In the genomic region with DNA sequence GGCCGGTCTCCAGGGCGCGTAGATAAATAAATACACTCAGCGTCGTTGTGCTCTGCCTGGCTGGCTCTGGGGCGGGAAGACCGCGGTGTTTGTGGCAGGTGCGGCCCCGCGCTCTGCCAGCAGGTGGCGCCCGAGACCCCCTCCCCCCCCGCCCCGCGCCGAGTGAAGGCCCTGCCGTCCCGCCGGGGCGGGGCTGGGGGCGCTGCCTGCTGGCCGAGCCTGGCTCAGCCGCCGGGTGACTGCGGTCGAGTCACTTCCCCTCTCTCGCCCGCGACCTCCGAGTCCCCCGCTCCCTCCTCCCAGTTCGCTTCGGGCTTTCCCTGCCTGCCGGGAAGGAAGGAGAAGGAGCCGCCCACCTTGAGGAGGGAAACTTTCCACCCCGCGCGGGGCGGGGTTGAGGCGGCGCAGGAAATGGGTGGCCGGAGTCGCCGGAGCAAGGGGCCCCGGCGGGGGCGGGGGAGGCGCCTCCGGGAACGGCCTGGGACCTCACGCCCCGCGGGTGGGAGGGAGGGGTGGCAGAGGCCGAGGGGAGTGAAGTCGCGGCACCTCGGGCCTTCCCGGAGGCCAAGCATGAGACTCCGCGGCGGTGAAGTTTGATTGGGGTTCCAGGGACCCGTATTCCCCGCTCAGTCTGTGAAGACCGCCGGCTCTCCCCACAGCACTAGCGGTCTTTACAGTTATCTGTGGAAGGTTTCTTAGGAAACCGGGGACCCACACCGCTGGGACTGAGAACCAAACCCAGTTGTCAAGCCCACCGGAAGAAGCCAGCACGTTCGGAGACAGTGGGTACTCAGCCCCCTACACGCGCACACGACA, we compare ENCODE assay signal across 8 cellular contexts. TPM values are rescaled to one million over a fixed set of nuclear protein-coding genes. Genes with fewer than 3 reads are reported as not detected.
DNase-seq lines count a peak whose midpoint lies in the region; ATAC-seq, FAIRE-seq and TF ChIP-seq lines count a peak whose summit lies in the region.

No MANE protein-coding gene starts in this region.

- intact Hi-C loops in activated CD4-positive, alpha-beta T cell treated with anti-CD3 and anti-CD28 coated beads, Interleukin-2, amount 10 ng/mL, durations not matched to agents 24 days and 14 days (cut with micrococcal nuclease) = loop anchor here (1.0 to 5.0 kb wide), 9 partner anchors 14 to 244 kb away; a partner anchor contains a TSS
- intact Hi-C loops in HepG2 (cut with micrococcal nuclease; ENCODE audit: unreplicated experiment) = no loop called here

- H3K27me3 ChIP-seq in HepG2 (ENCODE audit: control insufficient read depth in 1 of 2, insufficient read depth in 2 of 2, low read length in 2 of 2) = no peaks in the 10 kb centered on the region; a peak in 1 of 5 replicates

- no peaks in the 10 kb centered on the region for H3K9me3 ChIP-seq in HepG2 (ENCODE audit: low read length)

- POLR2A ChIA-PET in HepG2 (lab: Yijun Ruan, JAX) = no interaction called here

- H3K4me1 Mint-ChIP-seq in activated CD4-positive, alpha-beta T cell treated with anti-CD3 and anti-CD28 coated beads, Interleukin-2, amount 10 ng/mL, durations not matched to agents 24 days and 14 days = peaks cover 51% of the 10 kb centered on the region

- peak overlapping the region; percentile 96 for H3K27ac Mint-ChIP-seq in activated CD4-positive, alpha-beta T cell treated with anti-CD3 and anti-CD28 coated beads, Interleukin-2, amount 10 ng/mL, durations not matched to agents 24 days and 14 days

- in situ Hi-C loops in HepG2 (cut with HindIII; ENCODE audit: extremely low pct_ligation_motif_present, low pct_unique_long_range_greater_than_20kb) = no loop called here

- H3K9me3 Mint-ChIP-seq in activated CD4-positive, alpha-beta T cell treated with anti-CD3 and anti-CD28 coated beads, Interleukin-2, amount 10 ng/mL, durations not matched to agents 24 days and 14 days = no peaks in the 10 kb centered on the region

- H3K4me3 Mint-ChIP-seq in activated CD4-positive, alpha-beta T cell treated with anti-CD3 and anti-CD28 coated beads, Interleukin-2, amount 10 ng/mL, durations not matched to agents 24 days and 14 days = peak overlapping the region; percentile 88

- TF ChIP-seq EP300 in HepG2 (IDR thresholded peaks at IDR 0.05; ENCODE audit: low read depth in 2 of 2, low read length in 2 of 2) (peak in 1 of 2 experiments; percentile 36; a peak in 1 of 4 replicates), HepG2 (CRISPR knock-in tag; IDR thresholded peaks at IDR 0.05; ENCODE audit: borderline replicate concordance) (no peak)

- H3K27ac ChIP-seq in coronary artery (peak overlapping the region; percentile 98 to 100), HepG2 (ENCODE audit: extremely low read length, insufficient read depth, low read length) (no peak overlapping the region)

- DNase-seq in NCI-H1417 (lab: John Stamatoyannopoulos, UW) (peak; percentile 63 to 69 (median 64)), NCI-H1417 treated with DMSO at 0.1 percent for 48 hours (lab: John Stamatoyannopoulos, UW) (no peak), NCI-H345 treated with DMSO at 0.1 percent for 48 hours (lab: John Stamatoyannopoulos, UW; ENCODE audit: unreplicated experiment) (peak; percentile 41), coronary artery (ENCODE audit: low spot score) (peak; percentile 96), HepG2 (ENCODE audit: low spot score) (peak; percentile 70)
- DNase-seq in activated CD4-positive, alpha-beta T cell treated with anti-CD3 and anti-CD28 coated beads, Interleukin-2, amount 10 ng/mL, durations not matched to agents 24 days and 14 days = peak; percentile 98
- DNase-seq in stimulated activated CD4-positive, alpha-beta T cell treated with anti-CD3 and anti-CD28 coated beads, Interleukin-2, amount 100 ng/mL, for 4 hours (ENCODE audit: low read depth) = peak; percentile 78

- ATAC-seq in HG02943 (IDR thresholded peaks at IDR 0.05; ENCODE audit: low read depth, unreplicated experiment) (peak; percentile 27), HepG2 (peak; percentile 47)

- WGBS in HepG2 (ENCODE audit: low lambda C conversion rate) = 0% methylated on average over 16 of the region's 75 CpGs

- peak overlapping the region; percentile 59; the same call in 1 of the 2 replicates for H3K9ac ChIP-seq in HepG2 (ENCODE audit: insufficient read depth, low read depth, low read length)

- peak; percentile 80 for TF ChIP-seq RAD21 in HepG2 (CRISPR knock-in tag; IDR thresholded peaks at IDR 0.05)

- no peaks in the 10 kb centered on the region; the same call in 1 of the 2 replicates for H4K20me1 ChIP-seq in HepG2 (ENCODE audit: insufficient read depth, low read length)

- TF ChIP-seq POLR2A in HepG2 (IDR thresholded peaks at IDR 0.05; ENCODE audit: insufficient read depth in 1 of 2, low read depth in 2 of 2, low read length in 2 of 2) = no peak

- BruUV-seq in HepG2 (replicated peaks; lab: Mats Ljungman, UMichigan) = no TSS peak

- H3K4me3 ChIP-seq in coronary artery = peak overlapping the region; percentile 98
- H3K4me3 ChIP-seq in HepG2 (replicated peaks in 1 of 3; ENCODE audit: insufficient read depth in 1 of 3, low read depth in 2 of 3, low read length in 3 of 3) = peak overlapping the region; percentile 61 to 77 (median 73); a peak in 5 of 6 replicates

- H3K4me2 ChIP-seq in HepG2 (ENCODE audit: low read depth, low read length) = peak overlapping the region; percentile 95

- peak; percentile 98 for TF ChIP-seq CTCF in coronary artery (IDR thresholded peaks at IDR 0.05)
- peak; percentile 83 for TF ChIP-seq CTCF in HepG2 (CRISPR knock-in tag; IDR thresholded peaks at IDR 0.05)

- H3K36me3 Mint-ChIP-seq in activated CD4-positive, alpha-beta T cell treated with anti-CD3 and anti-CD28 coated beads, Interleukin-2, amount 10 ng/mL, durations not matched to agents 24 days and 14 days (ENCODE audit: low read depth) = peaks cover 48% of the 10 kb centered on the region

- FAIRE-seq in HepG2 (lab: Jason Lieb, UNC) = no peak

- H3K27me3 Mint-ChIP-seq in activated CD4-positive, alpha-beta T cell treated with anti-CD3 and anti-CD28 coated beads, Interleukin-2, amount 10 ng/mL, durations not matched to agents 24 days and 14 days = no peaks in the 10 kb centered on the region

- CTCF ChIA-PET in HepG2 (lab: Yijun Ruan, JAX; ENCODE audit: low intra/inter-chr PET ratio, low total read pairs) = interaction anchor here (1.8 kb wide), 1 partner anchor 14 kb away, joined by 16 read pairs; no protein-coding TSS in a partner anchor

- peaks cover 19% of the 10 kb centered on the region for H3K79me2 ChIP-seq in HepG2 (ENCODE audit: insufficient read depth, low read length)

- peaks cover 3 to 5% of the 10 kb centered on the region in 2 experiments; a peak in 2 of 5 replicates for H3K36me3 ChIP-seq in HepG2 (replicated peaks in 1 of 2; ENCODE audit: control insufficient read depth in 1 of 2, insufficient read depth in 2 of 2, low read length in 2 of 2)

- H3K4me1 ChIP-seq in HepG2 (ENCODE audit: insufficient read depth, low read length) = peaks cover 56% of the 10 kb centered on the region

- H2AFZ ChIP-seq in HepG2 (ENCODE audit: low read length) = no peak overlapping the region

RNA-seq across cellular contexts. Expression of a gene that starts 1.5 kb away (rescaled TPM):
- total RNA-seq in activated CD4-positive, alpha-beta T cell treated with anti-CD3 and anti-CD28 coated beads, Interleukin-2, amount 10 ng/mL, durations not matched to agents 24 days and 14 days = 167 and 173 TPM in 2 replicates
- total RNA-seq in HepG2 (2016; rRNA removed; fragmentation: Illumina TruSeq; extraction: Trizol) = 5.4 and 10.6 TPM in 2 replicates
- total RNA-seq in HepG2 (2016; cell fraction: cytosol; rRNA removed; fragmentation: Illumina TruSeq; extraction: Trizol; ENCODE audit: low read depth) = 2.5 and 2.6 TPM in 2 replicates
- 3.9 and 9.7 TPM in 2 replicates for total RNA-seq in HepG2 (2016; cell fraction: insoluble cytoplasmic fraction; rRNA removed; fragmentation: Illumina TruSeq; extraction: Trizol)
- total RNA-seq in HepG2 (2016; cell fraction: membrane; rRNA removed; fragmentation: Illumina TruSeq; extraction: Trizol) = 3.4 TPM in 2 replicates
- total RNA-seq in HepG2 (2016; cell fraction: nucleus; rRNA removed; fragmentation: Illumina TruSeq; extraction: Trizol) = 7.8 and 8.4 TPM in 2 replicates
- 8.3 and 14.4 TPM in 2 replicates for polyA plus RNA-seq in HepG2 (2011; rRNA removed)
- 7.1 and 10.0 TPM in 2 replicates for polyA plus RNA-seq in HepG2 (2011; cell fraction: cytosol; rRNA removed)
- polyA plus RNA-seq in HepG2 (2011; cell fraction: nucleus; rRNA removed) = 74.9 and 85.5 TPM in 2 replicates
- 9.8 and 10.7 TPM in 2 replicates for polyA plus RNA-seq in HepG2 (2012)
- polyA plus RNA-seq in HepG2 (2016; cell fraction: cytosol; fragmentation: Illumina TruSeq; extraction: Trizol; ENCODE audit: low read depth) = 0.58 and 0.94 TPM in 2 replicates
- 4.6 and 5.1 TPM in 2 replicates for polyA plus RNA-seq in HepG2 (2016; cell fraction: insoluble cytoplasmic fraction; fragmentation: Illumina TruSeq; extraction: Trizol; ENCODE audit: low read depth)
- 0.79 and 1.3 TPM in 2 replicates for polyA plus RNA-seq in HepG2 (2016; cell fraction: membrane; fragmentation: Illumina TruSeq; extraction: Trizol; ENCODE audit: low read depth)
- 27.0 and 30.2 TPM in 2 replicates for polyA plus RNA-seq in HepG2 (2016; cell fraction: nucleus; fragmentation: Illumina TruSeq; extraction: Trizol; ENCODE audit: insufficient read depth, low read depth)
- 23.3 and 45.1 TPM in 2 replicates for polyA minus RNA-seq in HepG2 (2011; rRNA and poly(A)+ RNA removed; ENCODE audit: low replicate concordance)
- polyA minus RNA-seq in HepG2 (2011; cell fraction: cytosol; rRNA and poly(A)+ RNA removed) = 7.6 and 13.2 TPM in 2 replicates
- polyA minus RNA-seq in HepG2 (2011; cell fraction: nucleus; rRNA and poly(A)+ RNA removed) = 6.4 and 11.8 TPM in 2 replicates

RNA-seq across cellular contexts. Expression of a gene that starts 2.0 kb away (rescaled TPM):
- 39.1 and 42.4 TPM in 2 replicates for total RNA-seq in activated CD4-positive, alpha-beta T cell treated with anti-CD3 and anti-CD28 coated beads, Interleukin-2, amount 10 ng/mL, durations not matched to agents 24 days and 14 days
- total RNA-seq in HepG2 (2016; rRNA removed; fragmentation: Illumina TruSeq; extraction: Trizol) = 3.6 and 5.7 TPM in 2 replicates
- 7.8 and 8.7 TPM in 2 replicates for total RNA-seq in HepG2 (2016; cell fraction: cytosol; rRNA removed; fragmentation: Illumina TruSeq; extraction: Trizol; ENCODE audit: low read depth)
- 4.0 and 5.2 TPM in 2 replicates for total RNA-seq in HepG2 (2016; cell fraction: insoluble cytoplasmic fraction; rRNA removed; fragmentation: Illumina TruSeq; extraction: Trizol)
- 8.0 and 9.6 TPM in 2 replicates for total RNA-seq in HepG2 (2016; cell fraction: membrane; rRNA removed; fragmentation: Illumina TruSeq; extraction: Trizol)
- 2.9 and 4.0 TPM in 2 replicates for total RNA-seq in HepG2 (2016; cell fraction: nucleus; rRNA removed; fragmentation: Illumina TruSeq; extraction: Trizol)
- polyA plus RNA-seq in HepG2 (2011; rRNA removed) = 8.0 and 11.5 TPM in 2 replicates
- 5.8 and 9.6 TPM in 2 replicates for polyA plus RNA-seq in HepG2 (2011; cell fraction: cytosol; rRNA removed)
- polyA plus RNA-seq in HepG2 (2011; cell fraction: nucleus; rRNA removed) = 29.0 and 34.8 TPM in 2 replicates
- polyA plus RNA-seq in HepG2 (2012) = 3.6 and 5.3 TPM in 2 replicates
- 19.5 and 20.4 TPM in 2 replicates for polyA plus RNA-seq in HepG2 (2016; cell fraction: cytosol; fragmentation: Illumina TruSeq; extraction: Trizol; ENCODE audit: low read depth)
- polyA plus RNA-seq in HepG2 (2016; cell fraction: insoluble cytoplasmic fraction; fragmentation: Illumina TruSeq; extraction: Trizol; ENCODE audit: low read depth) = 7.9 and 9.1 TPM in 2 replicates
- 15.3 and 15.7 TPM in 2 replicates for polyA plus RNA-seq in HepG2 (2016; cell fraction: membrane; fragmentation: Illumina TruSeq; extraction: Trizol; ENCODE audit: low read depth)
- polyA plus RNA-seq in HepG2 (2016; cell fraction: nucleus; fragmentation: Illumina TruSeq; extraction: Trizol; ENCODE audit: insufficient read depth, low read depth) = 11.6 and 13.0 TPM in 2 replicates
- 11.8 and 23.8 TPM in 2 replicates for polyA minus RNA-seq in HepG2 (2011; rRNA and poly(A)+ RNA removed; ENCODE audit: low replicate concordance)
- 1.9 and 4.2 TPM in 2 replicates for polyA minus RNA-seq in HepG2 (2011; cell fraction: cytosol; rRNA and poly(A)+ RNA removed)
- 4.5 and 5.1 TPM in 2 replicates for polyA minus RNA-seq in HepG2 (2011; cell fraction: nucleus; rRNA and poly(A)+ RNA removed)

RNA-seq across cellular contexts. Expression of a gene that starts 4.1 kb away (rescaled TPM):
- total RNA-seq in activated CD4-positive, alpha-beta T cell treated with anti-CD3 and anti-CD28 coated beads, Interleukin-2, amount 10 ng/mL, durations not matched to agents 24 days and 14 days = 83.3 and 83.4 TPM in 2 replicates
- 34.0 and 40.0 TPM in 2 replicates for total RNA-seq in HepG2 (2016; rRNA removed; fragmentation: Illumina TruSeq; extraction: Trizol)
- total RNA-seq in HepG2 (2016; cell fraction: cytosol; rRNA removed; fragmentation: Illumina TruSeq; extraction: Trizol; ENCODE audit: low read depth) = 15.3 and 19.2 TPM in 2 replicates
- 32.9 and 41.5 TPM in 2 replicates for total RNA-seq in HepG2 (2016; cell fraction: insoluble cytoplasmic fraction; rRNA removed; fragmentation: Illumina TruSeq; extraction: Trizol)
- total RNA-seq in HepG2 (2016; cell fraction: membrane; rRNA removed; fragmentation: Illumina TruSeq; extraction: Trizol) = 16.0 and 17.9 TPM in 2 replicates
- total RNA-seq in HepG2 (2016; cell fraction: nucleus; rRNA removed; fragmentation: Illumina TruSeq; extraction: Trizol) = 11.5 and 15.7 TPM in 2 replicates
- polyA plus RNA-seq in HepG2 (2011; rRNA removed) = 29.2 and 31.4 TPM in 2 replicates
- 24.1 and 41.2 TPM in 2 replicates for polyA plus RNA-seq in HepG2 (2011; cell fraction: cytosol; rRNA removed)
- polyA plus RNA-seq in HepG2 (2011; cell fraction: nucleus; rRNA removed) = 48.9 and 54.8 TPM in 2 replicates
- polyA plus RNA-seq in HepG2 (2012) = 25.2 and 28.5 TPM in 2 replicates
- 26.6 and 28.0 TPM in 2 replicates for polyA plus RNA-seq in HepG2 (2016; cell fraction: cytosol; fragmentation: Illumina TruSeq; extraction: Trizol; ENCODE audit: low read depth)
- 42.9 and 46.1 TPM in 2 replicates for polyA plus RNA-seq in HepG2 (2016; cell fraction: insoluble cytoplasmic fraction; fragmentation: Illumina TruSeq; extraction: Trizol; ENCODE audit: low read depth)
- 23.7 and 24.4 TPM in 2 replicates for polyA plus RNA-seq in HepG2 (2016; cell fraction: membrane; fragmentation: Illumina TruSeq; extraction: Trizol; ENCODE audit: low read depth)
- polyA plus RNA-seq in HepG2 (2016; cell fraction: nucleus; fragmentation: Illumina TruSeq; extraction: Trizol; ENCODE audit: insufficient read depth, low read depth) = 31.1 and 33.2 TPM in 2 replicates
- polyA minus RNA-seq in HepG2 (2011; rRNA and poly(A)+ RNA removed; ENCODE audit: low replicate concordance) = 18.6 and 34.8 TPM in 2 replicates
- 8.6 and 11.3 TPM in 2 replicates for polyA minus RNA-seq in HepG2 (2011; cell fraction: cytosol; rRNA and poly(A)+ RNA removed)
- 12.0 and 19.5 TPM in 2 replicates for polyA minus RNA-seq in HepG2 (2011; cell fraction: nucleus; rRNA and poly(A)+ RNA removed)

RNA-seq across cellular contexts. Expression of a gene that starts 16.2 kb away (rescaled TPM):
- 94.9 and 96.9 TPM in 2 replicates for total RNA-seq in activated CD4-positive, alpha-beta T cell treated with anti-CD3 and anti-CD28 coated beads, Interleukin-2, amount 10 ng/mL, durations not matched to agents 24 days and 14 days
- total RNA-seq in HepG2 (2016; rRNA removed; fragmentation: Illumina TruSeq; extraction: Trizol) = 4.2 and 12.2 TPM in 2 replicates
- total RNA-seq in HepG2 (2016; cell fraction: cytosol; rRNA removed; fragmentation: Illumina TruSeq; extraction: Trizol; ENCODE audit: low read depth) = 3.8 and 4.6 TPM in 2 replicates
- total RNA-seq in HepG2 (2016; cell fraction: insoluble cytoplasmic fraction; rRNA removed; fragmentation: Illumina TruSeq; extraction: Trizol) = 3.1 and 14.2 TPM in 2 replicates
- total RNA-seq in HepG2 (2016; cell fraction: membrane; rRNA removed; fragmentation: Illumina TruSeq; extraction: Trizol) = 6.5 and 7.6 TPM in 2 replicates
- 18.0 and 20.1 TPM in 2 replicates for total RNA-seq in HepG2 (2016; cell fraction: nucleus; rRNA removed; fragmentation: Illumina TruSeq; extraction: Trizol)
- polyA plus RNA-seq in HepG2 (2011; rRNA removed) = 60.3 and 68.1 TPM in 2 replicates
- 16.4 and 24.6 TPM in 2 replicates for polyA plus RNA-seq in HepG2 (2011; cell fraction: cytosol; rRNA removed)
- polyA plus RNA-seq in HepG2 (2011; cell fraction: nucleus; rRNA removed) = 549 and 694 TPM in 2 replicates
- polyA plus RNA-seq in HepG2 (2012) = 41.0 and 45.6 TPM in 2 replicates
- 2.1 and 2.8 TPM in 2 replicates for polyA plus RNA-seq in HepG2 (2016; cell fraction: cytosol; fragmentation: Illumina TruSeq; extraction: Trizol; ENCODE audit: low read depth)
- 7.3 and 9.4 TPM in 2 replicates for polyA plus RNA-seq in HepG2 (2016; cell fraction: insoluble cytoplasmic fraction; fragmentation: Illumina TruSeq; extraction: Trizol; ENCODE audit: low read depth)
- 6.0 and 7.1 TPM in 2 replicates for polyA plus RNA-seq in HepG2 (2016; cell fraction: membrane; fragmentation: Illumina TruSeq; extraction: Trizol; ENCODE audit: low read depth)
- 129 and 139 TPM in 2 replicates for polyA plus RNA-seq in HepG2 (2016; cell fraction: nucleus; fragmentation: Illumina TruSeq; extraction: Trizol; ENCODE audit: insufficient read depth, low read depth)
- polyA minus RNA-seq in HepG2 (2011; rRNA and poly(A)+ RNA removed; ENCODE audit: low replicate concordance) = 12.7 and 25.1 TPM in 2 replicates
- polyA minus RNA-seq in HepG2 (2011; cell fraction: cytosol; rRNA and poly(A)+ RNA removed) = 13.7 and 23.3 TPM in 2 replicates
- polyA minus RNA-seq in HepG2 (2011; cell fraction: nucleus; rRNA and poly(A)+ RNA removed) = 36.4 and 39.8 TPM in 2 replicates

RNA-seq across cellular contexts. Expression of a gene that starts 21.2 kb away (rescaled TPM):
- total RNA-seq in activated CD4-positive, alpha-beta T cell treated with anti-CD3 and anti-CD28 coated beads, Interleukin-2, amount 10 ng/mL, durations not matched to agents 24 days and 14 days = 0.69 and 1.3 TPM in 2 replicates
- total RNA-seq in HepG2 (2016; rRNA removed; fragmentation: Illumina TruSeq; extraction: Trizol) = not detected in 2 replicates
- total RNA-seq in HepG2 (2016; cell fraction: cytosol; rRNA removed; fragmentation: Illumina TruSeq; extraction: Trizol; ENCODE audit: low read depth) = not detected in 2 replicates
- total RNA-seq in HepG2 (2016; cell fraction: insoluble cytoplasmic fraction; rRNA removed; fragmentation: Illumina TruSeq; extraction: Trizol) = not detected in 2 replicates
- not detected in 2 replicates for total RNA-seq in HepG2 (2016; cell fraction: membrane; rRNA removed; fragmentation: Illumina TruSeq; extraction: Trizol)
- 1.2 TPM in 1 of 2 replicates, not detected in the other for total RNA-seq in HepG2 (2016; cell fraction: nucleus; rRNA removed; fragmentation: Illumina TruSeq; extraction: Trizol)
- polyA plus RNA-seq in HepG2 (2011; rRNA removed) = 0.11 and 0.14 TPM in 2 replicates
- 0.04 TPM in 1 of 2 replicates, not detected in the other for polyA plus RNA-seq in HepG2 (2011; cell fraction: cytosol; rRNA removed)
- 0.69 and 0.97 TPM in 2 replicates for polyA plus RNA-seq in HepG2 (2011; cell fraction: nucleus; rRNA removed)
- 0.28 TPM in 1 of 2 replicates, not detected in the other for polyA plus RNA-seq in HepG2 (2012)
- polyA plus RNA-seq in HepG2 (2016; cell fraction: cytosol; fragmentation: Illumina TruSeq; extraction: Trizol; ENCODE audit: low read depth) = not detected in 2 replicates
- not detected in 2 replicates for polyA plus RNA-seq in HepG2 (2016; cell fraction: insoluble cytoplasmic fraction; fragmentation: Illumina TruSeq; extraction: Trizol; ENCODE audit: low read depth)
- not detected in 2 replicates for polyA plus RNA-seq in HepG2 (2016; cell fraction: membrane; fragmentation: Illumina TruSeq; extraction: Trizol; ENCODE audit: low read depth)
- polyA plus RNA-seq in HepG2 (2016; cell fraction: nucleus; fragmentation: Illumina TruSeq; extraction: Trizol; ENCODE audit: insufficient read depth, low read depth) = 0.38 and 0.77 TPM in 2 replicates
- polyA minus RNA-seq in HepG2 (2011; rRNA and poly(A)+ RNA removed; ENCODE audit: low replicate concordance) = 0.33 and 0.90 TPM in 2 replicates
- not detected in 2 replicates for polyA minus RNA-seq in HepG2 (2011; cell fraction: cytosol; rRNA and poly(A)+ RNA removed)
- 0.75 and 1.2 TPM in 2 replicates for polyA minus RNA-seq in HepG2 (2011; cell fraction: nucleus; rRNA and poly(A)+ RNA removed)

Comparison
In these comparisons a context has a peak if more than half of its experiments do, and no peak if none do; other contexts are left out.
1. RNA of a gene that starts 1.5 kb away (total RNA-seq): 167 to 173 TPM in activated CD4-positive, alpha-beta T cell treated with anti-CD3 and anti-CD28 coated beads, Interleukin-2, amount 10 ng/mL, durations not matched to agents 24 days and 14 days; 2.5 to 10.6 TPM in HepG2; every median in the first group is over 10 times any median in the second.